Comparison of ENCODE assay signal across 8 cellular contexts in genomic region chr18:24397694-24398365, GRCh38. TPM values are rescaled to one million over a fixed set of nuclear protein-coding genes. Genes with fewer than 3 reads are reported as not detected.
A peak's percentile ranks its signal among the peaks of the same experiment; 100 is the strongest.
DNase-seq lines count a peak whose midpoint lies in the region; ATAC-seq and TF ChIP-seq lines count a peak whose summit lies in the region.

OSBPL1A (minus strand) TSS chr18:24397824; CDS start chr18:24377533, 20,291 bp downstream.

- 2 to 3% (median 3%) methylated on average over 43 to 55 of the region's 55 CpGs for WGBS in spleen, 5 donors

- no peaks in the 10 kb centered on the region for H3K36me3 Mint-ChIP-seq in activated CD4-positive, alpha-beta T cell treated with anti-CD3 and anti-CD28 coated beads for 36 hours (ENCODE audit: low read depth)

- H3K4me1 ChIP-seq in spleen: peaks cover 5 to 48% (median 30%) of the 10 kb centered on the region in 6 donors

- no peak for TF ChIP-seq POLR2A in spleen (IDR thresholded peaks at IDR 0.05)

- peaks cover 16% of the 10 kb centered on the region for H3K27me3 Mint-ChIP-seq in activated CD4-positive, alpha-beta T cell treated with anti-CD3 and anti-CD28 coated beads for 36 hours

- H3K36me3 ChIP-seq in spleen: no peaks in the 10 kb centered on the region

- H3K27me3 ChIP-seq in spleen (replicated peaks in 1 of 7): peaks cover 0 to 16% (median 0%) of the 10 kb centered on the region in 7 donors

- ATAC-seq in HG03139 (IDR thresholded peaks at IDR 0.05; ENCODE audit: unreplicated experiment) (peak; percentile 76), HG03565 (IDR thresholded peaks at IDR 0.05; ENCODE audit: unreplicated experiment) (no peak)
- ATAC-seq in activated CD4-positive, alpha-beta T cell treated with anti-CD3 and anti-CD28 coated beads for 36 hours: peak; percentile 86

- DNase-seq in DMS114 treated with DMSO at 0.1 percent for 48 hours (lab: John Stamatoyannopoulos, UW; ENCODE audit: unreplicated experiment) (peak; percentile 74), NCI-H460 (ENCODE audit: extremely low read depth, low read depth) (peak; percentile 86), cerebellum (ENCODE audit: low spot score) (peak; percentile 51), islet precursor cell (peak; percentile 99), spleen (peak; percentile 96)
- peak; percentile 88 for DNase-seq in activated CD4-positive, alpha-beta T cell treated with anti-CD3 and anti-CD28 coated beads for 36 hours

- no peaks in the 10 kb centered on the region for H3K9me3 Mint-ChIP-seq in activated CD4-positive, alpha-beta T cell treated with anti-CD3 and anti-CD28 coated beads for 36 hours (ENCODE audit: low read depth)

- peak within 1 kb of the TSS; percentile 75 to 92 (median 87) for H3K27ac ChIP-seq in spleen

- POLR2A ChIA-PET in activated CD4-positive, alpha-beta T cell treated with anti-CD3 and anti-CD28 coated beads for 36 hours (lab: Charles Lee): interaction anchor here (0.6 to 1.7 kb wide), 4 partner anchors 16 to 1888 kb away, joined by 4 to 6 read pairs (median 5); no protein-coding TSS in a partner anchor

- intact Hi-C loops in activated CD4-positive, alpha-beta T cell treated with anti-CD3 and anti-CD28 coated beads for 36 hours (cut with DNase I, micrococcal nuclease): loop anchor here (1.0 to 5.0 kb wide), 5 partner anchors 29 to 59 kb away; partner anchors contain the start of gene IMPACT (in 1 of the 2)
- intact Hi-C loops in spleen (cut with DNase I; ENCODE audit: low total_unique reads): no loop called here

- H3K4me1 Mint-ChIP-seq in activated CD4-positive, alpha-beta T cell treated with anti-CD3 and anti-CD28 coated beads for 36 hours: peaks cover 28% of the 10 kb centered on the region

- CTCF ChIA-PET in activated CD4-positive, alpha-beta T cell treated with anti-CD3 and anti-CD28 coated beads for 36 hours (lab: Charles Lee): interaction anchor here (0.7 to 2.0 kb wide), 7 partner anchors 17 to 879 kb away, joined by 3 to 11 read pairs (median 4); no protein-coding TSS in a partner anchor

- H3K27ac Mint-ChIP-seq in activated CD4-positive, alpha-beta T cell treated with anti-CD3 and anti-CD28 coated beads for 36 hours: peak within 1 kb of the TSS; percentile 59

- H3K4me3 Mint-ChIP-seq in activated CD4-positive, alpha-beta T cell treated with anti-CD3 and anti-CD28 coated beads for 36 hours: peak within 1 kb of the TSS; percentile 76

- H3K9me3 ChIP-seq in spleen: no peaks in the 10 kb centered on the region

- H3K4me3 ChIP-seq in spleen: peak within 1 kb of the TSS; percentile 67 to 87 (median 78)

- peak in 3 of 11 experiments; percentile 16 to 31 (median 17) for TF ChIP-seq CTCF in spleen (IDR thresholded peaks at IDR 0.05 in 8 of 11, conservative IDR thresholded peaks at IDR 0.05 in 3 of 11)

RNA-seq across cellular contexts. Expression of gene OSBPL1A, which starts in this region (rescaled TPM):
- 23.6 and 25.2 TPM in 2 replicates for total RNA-seq in NCI-H460 (2014; rRNA removed; shearing (Covaris generic))
- polyA plus RNA-seq in NCI-H460 (2014; cell fraction: nucleus; rRNA removed): 12.2 and 21.7 TPM in 2 replicates
- total RNA-seq in activated CD4-positive, alpha-beta T cell treated with anti-CD3 and anti-CD28 coated beads for 36 hours: 1 to 10 TPM; 2.9 to 3.4 TPM
- total RNA-seq in cerebellum (30.2 TPM), spleen (10 to 100 TPM; 17.4 to 29.6 (median 22.4) TPM)
- 1 to 10 TPM; 3.8 to 6.7 (median 6.4) TPM for polyA plus RNA-seq in spleen
